Comparison of ENCODE assay signal across 20 cellular contexts in genomic region chr2:230746213-230746612, GRCh38. TPM values are rescaled to one million over a fixed set of nuclear protein-coding genes. Genes with fewer than 3 reads are reported as not detected.
DNase-seq lines count a peak whose midpoint lies in the region; ATAC-seq and TF ChIP-seq lines count a peak whose summit lies in the region.
"Had no signal": no experiment of that assay in that cellular context is flagged by ENCODE, and none has a peak within 500 bp of the region (broad histone marks: within the 10 kb centered on the region; RNA-seq: fewer than 3 reads in every experiment).

No MANE protein-coding gene starts in this region.

- H3K27ac ChIP-seq in uterus: no peak overlapping the region
- H3K27ac ChIP-seq: GM23248 had no signal

- no peak for TF ChIP-seq CTCF in uterus (IDR thresholded peaks at IDR 0.05)

- no peaks in the 10 kb centered on the region for H3K9me3 Mint-ChIP-seq in activated T-cell treated with anti-CD3 and anti-CD28 coated beads, Interleukin-2, amount 50 U/mL, for 72 hours
- peaks cover 0 to 6% of the 10 kb centered on the region in 2 donors for H3K9me3 Mint-ChIP-seq in stimulated activated naive CD8-positive, alpha-beta T cell treated with anti-CD3 and anti-CD28 coated beads, Interleukin-15, amount 100 ng/mL, for 72 hours

- H3K4me3 ChIP-seq in uterus: no peak overlapping the region
- H3K4me3 ChIP-seq: GM23248, MG63 had no signal

- H3K4me1 Mint-ChIP-seq in activated T-cell treated with anti-CD3 and anti-CD28 coated beads, Interleukin-2, amount 50 U/mL, for 72 hours (ENCODE audit: low read depth): peaks cover 65% of the 10 kb centered on the region
- H3K4me1 Mint-ChIP-seq in stimulated activated naive CD8-positive, alpha-beta T cell treated with anti-CD3 and anti-CD28 coated beads, Interleukin-15, amount 100 ng/mL, for 72 hours: peaks cover 62% of the 10 kb centered on the region

- no peak overlapping the region for H3K4me3 Mint-ChIP-seq in activated T-cell treated with anti-CD3 and anti-CD28 coated beads, Interleukin-2, amount 50 U/mL, for 72 hours
- H3K4me3 Mint-ChIP-seq in stimulated activated naive CD8-positive, alpha-beta T cell treated with anti-CD3 and anti-CD28 coated beads, Interleukin-15, amount 100 ng/mL, for 72 hours: no peak overlapping the region
- H3K4me3 Mint-ChIP-seq: H9 had no signal

- H3K36me3 Mint-ChIP-seq in activated T-cell treated with anti-CD3 and anti-CD28 coated beads, Interleukin-2, amount 50 U/mL, for 72 hours (ENCODE audit: insufficient read depth in 2 of 2): peaks cover 11 to 25% of the 10 kb centered on the region in 2 donors

- peak overlapping the region; percentile 86 for H3K27ac Mint-ChIP-seq in activated T-cell treated with anti-CD3 and anti-CD28 coated beads, Interleukin-2, amount 50 U/mL, for 72 hours
- no peak overlapping the region for H3K27ac Mint-ChIP-seq in stimulated activated naive CD8-positive, alpha-beta T cell treated with anti-CD3 and anti-CD28 coated beads, Interleukin-15, amount 100 ng/mL, for 72 hours

- DNase-seq in activated T-cell treated with anti-CD3 and anti-CD28 coated beads, Interleukin-2, amount 50 U/mL, for 72 hours: no peak
- DNase-seq in activated T-cell treated with anti-CD3 and anti-CD28 coated beads, Interleukin-2, amount 50 U/mL, for 48 hours: no peak
- no peak for DNase-seq in stimulated activated naive CD8-positive, alpha-beta T cell treated with anti-CD3 and anti-CD28 coated beads, Interleukin-15, Interleukin-2, amounts not matched to agents 100 U/mL and 50 U/mL, for 24 hours
- no peak for DNase-seq in stimulated activated naive CD8-positive, alpha-beta T cell treated with anti-CD3 and anti-CD28 coated beads, Interleukin-15, amount 100 ng/mL, for 72 hours
- DNase-seq in left ventricle myocardium superior (no peak), COLO829 (ENCODE audit: low spot score) (no peak), uterus (no peak), hippocampal formation (lab: John Stamatoyannopoulos, UW) (no peak)
- DNase-seq: 8988T, DMS153, DND-41, GM23248, H9, KBM-7, MG63, NCI-H1105 treated with DMSO at 0.1 percent for 48 hours, NCI-H2029, NCI-H526 treated with DMSO at 0.1 percent for 48 hours, RPMI8226, SHP77 treated with DMSO at 0.1 percent for 48 hours had no signal

- no peak for TF ChIP-seq POLR2A in uterus (IDR thresholded peaks at IDR 0.05)

- no peaks in the 10 kb centered on the region for H3K27me3 Mint-ChIP-seq in activated T-cell treated with anti-CD3 and anti-CD28 coated beads, Interleukin-2, amount 50 U/mL, for 72 hours (ENCODE audit: low read depth)
- no peaks in the 10 kb centered on the region for H3K27me3 Mint-ChIP-seq in stimulated activated naive CD8-positive, alpha-beta T cell treated with anti-CD3 and anti-CD28 coated beads, Interleukin-15, amount 100 ng/mL, for 72 hours

- no peaks in the 10 kb centered on the region for H3K27me3 ChIP-seq in uterus
- H3K27me3 ChIP-seq: MG63 had no signal

- H3K4me1 ChIP-seq in uterus: no peaks in the 10 kb centered on the region

- no peaks in the 10 kb centered on the region for H3K36me3 ChIP-seq in uterus

- no peaks in the 10 kb centered on the region for H3K9me3 ChIP-seq in uterus
- H3K9me3 ChIP-seq: MG63 had no signal

- ATAC-seq in activated T-cell treated with anti-CD3 and anti-CD28 coated beads, Interleukin-2, amount 50 U/mL, for 72 hours (replicated peaks in 1 of 2): no peak
- peak; percentile 28 for ATAC-seq in stimulated activated naive CD8-positive, alpha-beta T cell treated with anti-CD3 and anti-CD28 coated beads, Interleukin-15, Interleukin-2, amounts not matched to agents 100 U/mL and 50 U/mL, for 24 hours
- ATAC-seq in stimulated activated naive CD8-positive, alpha-beta T cell treated with anti-CD3 and anti-CD28 coated beads, Interleukin-15, amount 100 ng/mL, for 72 hours: no peak
- ATAC-seq in left ventricle myocardium superior: peak; percentile 59

- intact Hi-C loops in left ventricle myocardium superior (cut with micrococcal nuclease) (no loop called here), uterus (cut with DNase I; ENCODE audit: low total_unique reads) (no loop called here)

RNA-seq across cellular contexts. Expression of gene CAB39, which starts 33.6 kb away (rescaled TPM):
- 100 to 1,000 TPM; 130 to 149 TPM for total RNA-seq in activated T-cell treated with anti-CD3 and anti-CD28 coated beads, Interleukin-2, amount 50 U/mL, for 72 hours
- total RNA-seq in left ventricle myocardium superior: 86.2 TPM
- 100 to 1,000 TPM in 1 of 4 donors, 10 to 100 TPM in 3; 33.6 to 121 (median 78.0) TPM for total RNA-seq in uterus

Comparison
In these comparisons a context has a peak if more than half of its experiments do, and no peak if none do; other contexts are left out.
1. ATAC-seq: peak in stimulated activated naive CD8-positive, alpha-beta T cell treated with anti-CD3 and anti-CD28 coated beads, Interleukin-15, Interleukin-2, amounts not matched to agents 100 U/mL and 50 U/mL, for 24 hours (single experiment) and left ventricle myocardium superior (single experiment); none in activated T-cell treated with anti-CD3 and anti-CD28 coated beads, Interleukin-2, amount 50 U/mL, for 72 hours (0 of 2) and stimulated activated naive CD8-positive, alpha-beta T cell treated with anti-CD3 and anti-CD28 coated beads, Interleukin-15, amount 100 ng/mL, for 72 hours (single experiment).